Comparison of ENCODE assay signal across 1 cellular context in genomic region chr12:114655934-114656697, GRCh38.
TF ChIP-seq lines count a peak whose summit lies in the region.

No MANE protein-coding gene starts in this region.

TF ChIP-seq in HepG2, 621 proteins besides CTCF, POLR2A, EP300 and RAD21 (continued from another document and continues in another):
- TF ChIP-seq, protein P1, sequence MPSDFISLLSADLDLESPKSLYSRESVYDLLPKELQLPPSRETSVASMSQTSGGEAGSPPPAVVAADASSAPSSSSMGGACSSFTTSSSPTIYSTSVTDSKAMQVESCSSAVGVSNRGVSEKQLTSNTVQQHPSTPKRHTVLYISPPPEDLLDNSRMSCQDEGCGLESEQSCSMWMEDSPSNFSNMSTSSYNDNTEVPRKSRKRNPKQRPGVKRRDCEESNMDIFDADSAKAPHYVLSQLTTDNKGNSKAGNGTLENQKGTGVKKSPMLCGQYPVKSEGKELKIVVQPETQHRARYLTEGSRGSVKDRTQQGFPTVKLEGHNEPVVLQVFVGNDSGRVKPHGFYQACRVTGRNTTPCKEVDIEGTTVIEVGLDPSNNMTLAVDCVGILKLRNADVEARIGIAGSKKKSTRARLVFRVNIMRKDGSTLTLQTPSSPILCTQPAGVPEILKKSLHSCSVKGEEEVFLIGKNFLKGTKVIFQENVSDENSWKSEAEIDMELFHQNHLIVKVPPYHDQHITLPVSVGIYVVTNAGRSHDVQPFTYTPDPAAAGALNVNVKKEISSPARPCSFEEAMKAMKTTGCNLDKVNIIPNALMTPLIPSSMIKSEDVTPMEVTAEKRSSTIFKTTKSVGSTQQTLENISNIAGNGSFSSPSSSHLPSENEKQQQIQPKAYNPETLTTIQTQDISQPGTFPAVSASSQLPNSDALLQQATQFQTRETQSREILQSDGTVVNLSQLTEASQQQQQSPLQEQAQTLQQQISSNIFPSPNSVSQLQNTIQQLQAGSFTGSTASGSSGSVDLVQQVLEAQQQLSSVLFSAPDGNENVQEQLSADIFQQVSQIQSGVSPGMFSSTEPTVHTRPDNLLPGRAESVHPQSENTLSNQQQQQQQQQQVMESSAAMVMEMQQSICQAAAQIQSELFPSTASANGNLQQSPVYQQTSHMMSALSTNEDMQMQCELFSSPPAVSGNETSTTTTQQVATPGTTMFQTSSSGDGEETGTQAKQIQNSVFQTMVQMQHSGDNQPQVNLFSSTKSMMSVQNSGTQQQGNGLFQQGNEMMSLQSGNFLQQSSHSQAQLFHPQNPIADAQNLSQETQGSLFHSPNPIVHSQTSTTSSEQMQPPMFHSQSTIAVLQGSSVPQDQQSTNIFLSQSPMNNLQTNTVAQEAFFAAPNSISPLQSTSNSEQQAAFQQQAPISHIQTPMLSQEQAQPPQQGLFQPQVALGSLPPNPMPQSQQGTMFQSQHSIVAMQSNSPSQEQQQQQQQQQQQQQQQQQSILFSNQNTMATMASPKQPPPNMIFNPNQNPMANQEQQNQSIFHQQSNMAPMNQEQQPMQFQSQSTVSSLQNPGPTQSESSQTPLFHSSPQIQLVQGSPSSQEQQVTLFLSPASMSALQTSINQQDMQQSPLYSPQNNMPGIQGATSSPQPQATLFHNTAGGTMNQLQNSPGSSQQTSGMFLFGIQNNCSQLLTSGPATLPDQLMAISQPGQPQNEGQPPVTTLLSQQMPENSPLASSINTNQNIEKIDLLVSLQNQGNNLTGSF (CRISPR knock-in tag; IDR thresholded peaks at IDR 0.05), result no peak
- TF ChIP-seq EHMT2 (IDR thresholded peaks at IDR 0.05; ENCODE audit: borderline replicate concordance, low read depth, low read length) (peak; percentile 53; the same call in 1 of the 2 replicates), ZNF224 (CRISPR knock-in tag; IDR thresholded peaks at IDR 0.05) (no peak), ZNF691 (CRISPR knock-in tag; IDR thresholded peaks at IDR 0.05; ENCODE audit: borderline replicate concordance, low read depth) (no peak), THAP9 (CRISPR knock-in tag; IDR thresholded peaks at IDR 0.05; ENCODE audit: borderline replicate concordance) (no peak), ELF1 (CRISPR knock-in tag; IDR thresholded peaks at IDR 0.05) (peak; percentile 78), ZHX1 (CRISPR knock-in tag; IDR thresholded peaks at IDR 0.05; ENCODE audit: low read depth) (0 out of 2 replicates have a peak, but pooled peaks have one; percentile 60), ONECUT2 (CRISPR knock-in tag; IDR thresholded peaks at IDR 0.05) (0 out of 2 replicates have a peak, but pooled peaks have one; percentile 3), ZNF33B (CRISPR knock-in tag; IDR thresholded peaks at IDR 0.05) (no peak), ZNF382 (CRISPR knock-in tag; IDR thresholded peaks at IDR 0.05; ENCODE audit: borderline replicate concordance) (no peak), ZC3H13 (CRISPR knock-in tag; IDR thresholded peaks at IDR 0.05) (no peak), SRSF4 (IDR thresholded peaks at IDR 0.05; ENCODE audit: low read depth, low read length, poor library complexity, severe bottlenecking) (no peak), FOXO1 (CRISPR knock-in tag; IDR thresholded peaks at IDR 0.05) (peak; percentile 96), MBNL3 (CRISPR knock-in tag; conservative IDR thresholded peaks at IDR 0.05) (no peak), CCDC6 (CRISPR knock-in tag; IDR thresholded peaks at IDR 0.05) (no peak), HNF4G (IDR thresholded peaks at IDR 0.05; ENCODE audit: borderline replicate concordance, low read depth, low read length) (peak; percentile 63; the same call in 1 of the 2 replicates), HNF4G (CRISPR knock-in tag; IDR thresholded peaks at IDR 0.05; ENCODE audit: borderline replicate concordance, low read depth) (peak; percentile 64; the same call in 1 of the 2 replicates), ZSCAN9 (CRISPR knock-in tag; IDR thresholded peaks at IDR 0.05; ENCODE audit: borderline replicate concordance) (0 out of 2 replicates have a peak, but pooled peaks have one; percentile 83), PAWR (CRISPR knock-in tag; IDR thresholded peaks at IDR 0.05; ENCODE audit: borderline replicate concordance) (no peak), ZNF672 (CRISPR knock-in tag; IDR thresholded peaks at IDR 0.05) (no peak), ZNF704 (CRISPR knock-in tag; IDR thresholded peaks at IDR 0.05; ENCODE audit: borderline replicate concordance) (no peak), PCBP1 (IDR thresholded peaks at IDR 0.05; ENCODE audit: borderline replicate concordance, low read depth, low read length) (no peak), KLF9 (CRISPR knock-in tag; IDR thresholded peaks at IDR 0.05; ENCODE audit: low read depth) (no peak), ZNF530 (CRISPR knock-in tag; IDR thresholded peaks at IDR 0.05; ENCODE audit: low read depth) (no peak), MED8 (CRISPR knock-in tag; IDR thresholded peaks at IDR 0.05; ENCODE audit: insufficient replicate concordance) (peak; percentile 46), ZNF713 (CRISPR knock-in tag; IDR thresholded peaks at IDR 0.05) (no peak)
- TF ChIP-seq, protein P2, sequence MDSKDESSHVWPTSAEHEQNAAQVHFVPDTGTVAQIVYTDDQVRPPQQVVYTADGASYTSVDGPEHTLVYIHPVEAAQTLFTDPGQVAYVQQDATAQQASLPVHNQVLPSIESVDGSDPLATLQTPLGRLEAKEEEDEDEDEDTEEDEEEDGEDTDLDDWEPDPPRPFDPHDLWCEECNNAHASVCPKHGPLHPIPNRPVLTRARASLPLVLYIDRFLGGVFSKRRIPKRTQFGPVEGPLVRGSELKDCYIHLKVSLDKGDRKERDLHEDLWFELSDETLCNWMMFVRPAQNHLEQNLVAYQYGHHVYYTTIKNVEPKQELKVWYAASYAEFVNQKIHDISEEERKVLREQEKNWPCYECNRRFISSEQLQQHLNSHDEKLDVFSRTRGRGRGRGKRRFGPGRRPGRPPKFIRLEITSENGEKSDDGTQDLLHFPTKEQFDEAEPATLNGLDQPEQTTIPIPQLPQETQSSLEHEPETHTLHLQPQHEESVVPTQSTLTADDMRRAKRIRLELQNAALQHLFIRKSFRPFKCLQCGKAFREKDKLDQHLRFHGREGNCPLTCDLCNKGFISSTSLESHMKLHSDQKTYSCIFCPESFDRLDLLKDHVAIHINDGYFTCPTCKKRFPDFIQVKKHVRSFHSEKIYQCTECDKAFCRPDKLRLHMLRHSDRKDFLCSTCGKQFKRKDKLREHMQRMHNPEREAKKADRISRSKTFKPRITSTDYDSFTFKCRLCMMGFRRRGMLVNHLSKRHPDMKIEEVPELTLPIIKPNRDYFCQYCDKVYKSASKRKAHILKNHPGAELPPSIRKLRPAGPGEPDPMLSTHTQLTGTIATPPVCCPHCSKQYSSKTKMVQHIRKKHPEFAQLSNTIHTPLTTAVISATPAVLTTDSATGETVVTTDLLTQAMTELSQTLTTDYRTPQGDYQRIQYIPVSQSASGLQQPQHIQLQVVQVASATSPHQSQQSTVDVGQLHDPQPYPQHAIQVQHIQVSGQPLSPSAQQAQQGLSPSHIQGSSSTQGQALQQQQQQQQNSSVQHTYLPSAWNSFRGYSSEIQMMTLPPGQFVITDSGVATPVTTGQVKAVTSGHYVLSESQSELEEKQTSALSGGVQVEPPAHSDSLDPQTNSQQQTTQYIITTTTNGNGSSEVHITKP (CRISPR knock-in tag; IDR thresholded peaks at IDR 0.05; ENCODE audit: low read depth), result 0 out of 2 replicates have a peak, but pooled peaks have one; percentile 38
- TF ChIP-seq, protein P3, sequence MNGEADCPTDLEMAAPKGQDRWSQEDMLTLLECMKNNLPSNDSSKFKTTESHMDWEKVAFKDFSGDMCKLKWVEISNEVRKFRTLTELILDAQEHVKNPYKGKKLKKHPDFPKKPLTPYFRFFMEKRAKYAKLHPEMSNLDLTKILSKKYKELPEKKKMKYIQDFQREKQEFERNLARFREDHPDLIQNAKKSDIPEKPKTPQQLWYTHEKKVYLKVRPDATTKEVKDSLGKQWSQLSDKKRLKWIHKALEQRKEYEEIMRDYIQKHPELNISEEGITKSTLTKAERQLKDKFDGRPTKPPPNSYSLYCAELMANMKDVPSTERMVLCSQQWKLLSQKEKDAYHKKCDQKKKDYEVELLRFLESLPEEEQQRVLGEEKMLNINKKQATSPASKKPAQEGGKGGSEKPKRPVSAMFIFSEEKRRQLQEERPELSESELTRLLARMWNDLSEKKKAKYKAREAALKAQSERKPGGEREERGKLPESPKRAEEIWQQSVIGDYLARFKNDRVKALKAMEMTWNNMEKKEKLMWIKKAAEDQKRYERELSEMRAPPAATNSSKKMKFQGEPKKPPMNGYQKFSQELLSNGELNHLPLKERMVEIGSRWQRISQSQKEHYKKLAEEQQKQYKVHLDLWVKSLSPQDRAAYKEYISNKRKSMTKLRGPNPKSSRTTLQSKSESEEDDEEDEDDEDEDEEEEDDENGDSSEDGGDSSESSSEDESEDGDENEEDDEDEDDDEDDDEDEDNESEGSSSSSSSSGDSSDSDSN (CRISPR knock-in tag; IDR thresholded peaks at IDR 0.05), result peak; percentile 38
- TF ChIP-seq, protein P4, sequence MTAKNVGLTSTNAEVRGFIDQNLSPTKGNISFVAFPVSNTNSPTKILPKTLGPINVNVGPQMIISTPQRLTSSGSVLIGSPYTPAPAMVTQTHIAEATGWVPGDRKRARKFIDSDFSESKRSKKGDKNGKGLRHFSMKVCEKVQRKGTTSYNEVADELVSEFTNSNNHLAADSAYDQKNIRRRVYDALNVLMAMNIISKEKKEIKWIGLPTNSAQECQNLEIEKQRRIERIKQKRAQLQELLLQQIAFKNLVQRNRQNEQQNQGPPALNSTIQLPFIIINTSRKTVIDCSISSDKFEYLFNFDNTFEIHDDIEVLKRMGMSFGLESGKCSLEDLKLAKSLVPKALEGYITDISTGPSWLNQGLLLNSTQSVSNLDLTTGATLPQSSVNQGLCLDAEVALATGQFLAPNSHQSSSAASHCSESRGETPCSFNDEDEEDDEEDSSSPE (CRISPR knock-in tag; IDR thresholded peaks at IDR 0.05), result no peak
- TF ChIP-seq, protein P5, sequence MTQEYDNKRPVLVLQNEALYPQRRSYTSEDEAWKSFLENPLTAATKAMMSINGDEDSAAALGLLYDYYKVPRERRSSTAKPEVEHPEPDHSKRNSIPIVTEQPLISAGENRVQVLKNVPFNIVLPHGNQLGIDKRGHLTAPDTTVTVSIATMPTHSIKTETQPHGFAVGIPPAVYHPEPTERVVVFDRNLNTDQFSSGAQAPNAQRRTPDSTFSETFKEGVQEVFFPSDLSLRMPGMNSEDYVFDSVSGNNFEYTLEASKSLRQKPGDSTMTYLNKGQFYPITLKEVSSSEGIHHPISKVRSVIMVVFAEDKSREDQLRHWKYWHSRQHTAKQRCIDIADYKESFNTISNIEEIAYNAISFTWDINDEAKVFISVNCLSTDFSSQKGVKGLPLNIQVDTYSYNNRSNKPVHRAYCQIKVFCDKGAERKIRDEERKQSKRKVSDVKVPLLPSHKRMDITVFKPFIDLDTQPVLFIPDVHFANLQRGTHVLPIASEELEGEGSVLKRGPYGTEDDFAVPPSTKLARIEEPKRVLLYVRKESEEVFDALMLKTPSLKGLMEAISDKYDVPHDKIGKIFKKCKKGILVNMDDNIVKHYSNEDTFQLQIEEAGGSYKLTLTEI (CRISPR knock-in tag; conservative IDR thresholded peaks at IDR 0.05), result no peak
